Comparison of ENCODE assay signal across 27 cellular contexts in the genomic region with DNA sequence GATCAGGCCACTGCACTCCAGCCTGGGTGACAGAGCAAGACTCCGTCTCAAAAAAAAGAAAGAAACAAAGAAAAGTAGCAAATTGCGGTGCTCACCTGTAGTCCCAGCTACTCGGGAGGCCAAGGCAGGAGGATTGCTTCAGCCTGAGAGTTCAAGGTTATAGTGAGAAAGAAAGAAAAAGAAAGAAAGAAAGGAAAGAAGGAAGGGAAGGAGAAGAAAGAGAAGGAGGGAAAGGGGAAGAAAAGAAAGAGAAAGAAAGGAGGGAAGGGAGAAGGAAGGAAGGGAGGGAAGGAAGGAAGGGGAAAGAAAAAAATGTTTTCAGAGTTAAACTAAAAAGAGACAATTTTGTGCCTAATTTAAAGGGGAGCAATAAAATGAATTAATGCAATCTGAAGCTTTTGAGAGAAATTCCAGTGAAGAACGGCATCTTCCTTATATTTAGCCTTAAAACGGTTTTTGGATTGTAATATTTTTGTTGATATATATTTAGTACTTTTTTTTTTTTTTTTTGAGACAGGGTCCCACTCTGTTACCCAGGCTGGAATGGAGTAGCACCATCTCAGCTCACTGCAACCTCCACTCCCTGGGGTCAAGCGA.
"Had no signal": no experiment of that assay in that cellular context is flagged by ENCODE, and none has a peak within 500 bp of the region (broad histone marks: within the 10 kb centered on the region; RNA-seq: fewer than 3 reads in every experiment).

No MANE protein-coding gene starts in this region.

- H3K9me3 Mint-ChIP-seq: activated naive CD8-positive, alpha-beta T cell treated with anti-CD3 and anti-CD28 coated beads for 36 hours; brain; dendritic cell treated with granulocyte-macrophage colony-stimulating factor and Interleukin-4, amounts not matched to agents 40 ng/mL and 50 ng/mL, for 4 days; neural crest cell; stimulated activated naive CD8-positive, alpha-beta T cell treated with anti-CD3 and anti-CD28 coated beads, Interleukin-15, Interleukin-2, amounts not matched to agents 100 ng/mL and 50 ng/mL, for 24 hours had no signal

- ATAC-seq: heart right ventricle, pancreas, psoas muscle had no signal

- H3K27me3 Mint-ChIP-seq: activated naive CD8-positive, alpha-beta T cell treated with anti-CD3 and anti-CD28 coated beads for 36 hours; brain; dendritic cell treated with granulocyte-macrophage colony-stimulating factor and Interleukin-4, amounts not matched to agents 40 ng/mL and 50 ng/mL, for 4 days; stimulated activated naive CD8-positive, alpha-beta T cell treated with anti-CD3 and anti-CD28 coated beads, Interleukin-15, Interleukin-2, amounts not matched to agents 100 ng/mL and 50 ng/mL, for 24 hours had no signal

- H3K4me3 ChIP-seq: adrenal gland, cardiac muscle cell, esophagus squamous epithelium, heart right ventricle, left ventricle myocardium inferior, pancreas, psoas muscle, thoracic aorta, vagina had no signal

- H3K27me3 ChIP-seq: adrenal gland, cardiac muscle cell, esophagus squamous epithelium, heart right ventricle, pancreas, vagina had no signal

- H3K27ac Mint-ChIP-seq: activated naive CD8-positive, alpha-beta T cell treated with anti-CD3 and anti-CD28 coated beads for 36 hours; brain; dendritic cell treated with granulocyte-macrophage colony-stimulating factor and Interleukin-4, amounts not matched to agents 40 ng/mL and 50 ng/mL, for 4 days; stimulated activated naive CD8-positive, alpha-beta T cell treated with anti-CD3 and anti-CD28 coated beads, Interleukin-15, Interleukin-2, amounts not matched to agents 100 ng/mL and 50 ng/mL, for 24 hours had no signal

- H3K9me3 ChIP-seq: adrenal gland, esophagus squamous epithelium, heart right ventricle, left ventricle myocardium inferior, pancreas, psoas muscle, thoracic aorta, vagina had no signal

- H3K4me1 Mint-ChIP-seq: activated naive CD8-positive, alpha-beta T cell treated with anti-CD3 and anti-CD28 coated beads for 36 hours; brain had no signal

- H3K27ac ChIP-seq: adrenal gland, epithelial cell of prostate, esophagus squamous epithelium, heart right ventricle, left ventricle myocardium inferior, pancreas, psoas muscle, thoracic aorta, vagina, VCaP had no signal

- H3K4me1 ChIP-seq: esophagus squamous epithelium, psoas muscle, vagina had no signal

- H3K4me3 Mint-ChIP-seq: activated naive CD8-positive, alpha-beta T cell treated with anti-CD3 and anti-CD28 coated beads for 36 hours; brain; dendritic cell treated with granulocyte-macrophage colony-stimulating factor and Interleukin-4, amounts not matched to agents 40 ng/mL and 50 ng/mL, for 4 days; neural crest cell; stimulated activated naive CD8-positive, alpha-beta T cell treated with anti-CD3 and anti-CD28 coated beads, Interleukin-15, Interleukin-2, amounts not matched to agents 100 ng/mL and 50 ng/mL, for 24 hours had no signal

- DNase-seq: activated CD4-positive, alpha-beta T cell treated with anti-CD3 and anti-CD28 coated beads for 4 hours; activated CD4-positive, alpha-beta T cell treated with anti-CD3 and anti-CD28 coated beads, Interleukin-2, amount 50 U/mL, for 48 hours; activated CD8-positive, alpha-beta memory T cell treated with anti-CD3 and anti-CD28 coated beads for 24 hours; activated effector memory CD4-positive, alpha-beta T cell treated with Interleukin-2 at 50 U/mL for 16 hours; activated naive CD4-positive, alpha-beta T cell treated with Interleukin-2 at 50 U/mL for 16 hours; activated naive CD8-positive, alpha-beta T cell treated with anti-CD3 and anti-CD28 coated beads for 36 hours; aorta; esophagus squamous epithelium; foreskin melanocyte; heart right ventricle; left ventricle myocardium inferior; nucleus accumbens; pancreas; psoas muscle; stimulated activated CD4-positive, alpha-beta T cell treated with anti-CD3 and anti-CD28 coated beads, Interleukin-2, amount 100 ng/mL, for 48 hours; T-helper 1 cell; trophoblast cell had no signal
